18 cellular contexts compared by ENCODE assay signal in the genomic region with DNA sequence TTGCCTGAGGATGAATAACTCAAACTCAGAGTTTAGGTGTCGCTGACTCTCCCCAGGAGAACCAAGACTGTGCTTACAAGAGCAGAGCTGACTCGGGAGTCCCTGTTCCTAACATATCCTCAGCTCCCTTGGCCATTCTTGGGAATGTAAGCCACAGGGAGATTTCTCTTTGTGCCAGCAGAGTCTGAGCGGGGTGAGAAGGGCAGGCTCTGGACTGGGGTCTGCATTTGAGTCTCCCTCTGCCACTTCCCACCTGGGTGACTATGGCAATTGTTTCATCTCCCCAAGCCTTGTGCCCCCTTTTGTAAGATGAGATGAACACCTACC.
DNase-seq lines count a peak whose midpoint lies in the region; ATAC-seq, FAIRE-seq and TF ChIP-seq lines count a peak whose summit lies in the region.
"Had no signal": no experiment of that assay in that cellular context is flagged by ENCODE, and none has a peak within 500 bp of the region (broad histone marks: within the 10 kb centered on the region; RNA-seq: fewer than 3 reads in every experiment).

No MANE protein-coding gene starts in this region.

- DNase-seq in esophagus squamous epithelium (lab: John Stamatoyannopoulos, UW) (no peak), hepatocyte (ENCODE audit: low spot score) (no peak), pancreas (peak in 1 of 6 donors; percentile 25), upper lobe of right lung (peak; percentile 12), SW 1271 (lab: John Stamatoyannopoulos, UW) (no peak), caudate nucleus (lab: John Stamatoyannopoulos, UW) (no peak), NCI-H1417 (lab: John Stamatoyannopoulos, UW) (no peak)
- DNase-seq: ACHN; Caco-2; CD4-positive, CD25-positive, alpha-beta regulatory T cell; EL; NCI-H1048; NCI-H146; NCI-H226; NCI-H524 treated with DMSO at 0.1 percent for 48 hours; SHP77 treated with DMSO at 0.1 percent for 48 hours had no signal

- 33 to 80% methylated on average over 1 to 2 of the region's 3 CpGs for WGBS in esophagus squamous epithelium, 2 donors
- 92% methylated on average over 3 of the region's 3 CpGs for WGBS in hepatocyte (ENCODE audit: low lambda C conversion rate, missing lambda C conversion rate)
- 39 to 42% methylated on average over 3 of the region's 3 CpGs for WGBS in pancreas, 2 donors

- H3K9me3 ChIP-seq in esophagus squamous epithelium (no peaks in the 10 kb centered on the region), hepatocyte (ENCODE audit: low read depth) (no peaks in the 10 kb centered on the region), pancreas (no peaks in the 10 kb centered on the region), upper lobe of right lung (no peaks in the 10 kb centered on the region)
- H3K9me3 ChIP-seq: Caco-2, Peyer's patch had no signal

- peak; percentile 36 to 46 (median 42) for ATAC-seq in pancreas
- peak; percentile 8 for ATAC-seq in upper lobe of right lung

- no peak overlapping the region for H3K4me3 ChIP-seq in esophagus squamous epithelium
- H3K4me3 ChIP-seq in hepatocyte: no peak overlapping the region
- no peak overlapping the region for H3K4me3 ChIP-seq in pancreas
- no peak overlapping the region for H3K4me3 ChIP-seq in upper lobe of right lung
- H3K4me3 ChIP-seq: Peyer's patch had no signal

- H3K27ac ChIP-seq in esophagus squamous epithelium: peak overlapping the region; percentile 30 to 72 (median 58)
- peak overlapping the region; percentile 77 for H3K27ac ChIP-seq in hepatocyte
- peak overlapping the region; percentile 13 to 67 (median 47) for H3K27ac ChIP-seq in pancreas
- peak overlapping the region; percentile 55 for H3K27ac ChIP-seq in upper lobe of right lung
- H3K27ac ChIP-seq in caudate nucleus (ENCODE audit: low read depth, low read length): no peak overlapping the region

- intact Hi-C loops in esophagus squamous epithelium (cut with DNase I) (no loop called here), pancreas (cut with DNase I) (no loop called here), upper lobe of right lung (cut with DNase I) (no loop called here)

- H3K36me3 ChIP-seq in esophagus squamous epithelium: no peaks in the 10 kb centered on the region
- H3K36me3 ChIP-seq in hepatocyte (replicated peaks; ENCODE audit: insufficient read depth, low read depth): no peaks in the 10 kb centered on the region
- no peaks in the 10 kb centered on the region for H3K36me3 ChIP-seq in pancreas
- H3K36me3 ChIP-seq in upper lobe of right lung: no peaks in the 10 kb centered on the region
- H3K36me3 ChIP-seq: Peyer's patch had no signal

- no peak overlapping the region for H3K4me2 ChIP-seq in hepatocyte

- H3K79me2 ChIP-seq in hepatocyte: no peaks in the 10 kb centered on the region

- H3K4me1 ChIP-seq in esophagus squamous epithelium (peaks cover 3 to 34% (median 12%) of the 10 kb centered on the region in 3 donors), hepatocyte (ENCODE audit: insufficient read depth) (peaks cover 24% of the 10 kb centered on the region), pancreas (peaks cover 23 to 29% (median 27%) of the 10 kb centered on the region in 3 donors), upper lobe of right lung (peaks cover 9% of the 10 kb centered on the region)

- no peak for FAIRE-seq in pancreas (lab: Jason Lieb, UNC)
- FAIRE-seq: H1 had no signal

- no peak for TF ChIP-seq POLR2A in esophagus squamous epithelium (IDR thresholded peaks at IDR 0.05)

- H3K9me2 ChIP-seq in hepatocyte (replicated peaks; ENCODE audit: insufficient read depth): no peaks in the 10 kb centered on the region

- no peak overlapping the region for H2AFZ ChIP-seq in hepatocyte

- H3K27me3 ChIP-seq in esophagus squamous epithelium: no peaks in the 10 kb centered on the region
- H3K27me3 ChIP-seq in hepatocyte: no peaks in the 10 kb centered on the region
- H3K27me3 ChIP-seq in pancreas: no peaks in the 10 kb centered on the region
- H3K27me3 ChIP-seq in upper lobe of right lung: no peaks in the 10 kb centered on the region
- H3K27me3 ChIP-seq: Peyer's patch had no signal

- TF ChIP-seq CTCF in esophagus squamous epithelium (IDR thresholded peaks at IDR 0.05) (no peak), hepatocyte (IDR thresholded peaks at IDR 0.05; ENCODE audit: poor library complexity) (no peak), pancreas (IDR thresholded peaks at IDR 0.05) (no peak), upper lobe of right lung (IDR thresholded peaks at IDR 0.05) (no peak)

- no peaks in the 10 kb centered on the region for H4K20me1 ChIP-seq in hepatocyte (ENCODE audit: insufficient read depth, poor library complexity, severe bottlenecking)
